In the genomic region with DNA sequence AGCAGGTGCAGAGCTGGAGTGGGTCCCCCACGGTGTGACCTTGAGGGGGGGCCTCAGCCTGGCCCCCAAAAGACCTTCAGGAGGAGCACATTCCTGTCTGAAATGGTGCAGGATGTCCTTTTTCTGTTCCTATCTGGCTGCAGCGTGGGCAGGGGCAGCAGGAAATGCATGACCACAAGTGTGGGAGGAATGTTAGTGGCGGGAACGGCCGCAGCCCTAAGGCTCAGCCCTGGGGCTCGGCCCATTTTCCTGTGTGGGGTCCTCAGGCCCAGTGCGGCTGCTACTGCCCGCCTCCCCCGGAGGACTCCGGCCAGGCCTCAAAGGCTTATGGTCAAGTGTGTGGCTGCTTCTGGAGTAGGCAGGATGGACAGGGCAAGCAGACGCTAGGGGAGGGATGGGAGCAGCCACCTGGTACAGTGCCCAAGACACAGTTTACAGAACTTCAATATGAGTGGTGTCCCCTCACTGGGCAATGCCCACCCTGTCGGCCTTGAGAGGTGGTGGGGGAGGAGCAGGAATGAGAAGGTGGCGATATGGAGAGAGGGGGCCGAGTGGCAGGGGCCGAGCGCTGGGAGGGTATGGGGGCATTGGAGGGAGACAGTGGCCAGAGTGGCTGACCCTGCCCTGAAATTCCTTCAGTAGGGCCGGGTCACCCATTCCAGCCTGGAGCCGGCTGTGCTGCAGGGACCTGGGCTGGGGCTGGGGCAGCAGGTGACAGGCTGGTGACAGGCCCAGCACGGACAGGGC, we compare ENCODE assay signal across 14 cellular contexts.
DNase-seq lines count a peak whose midpoint lies in the region; ATAC-seq, FAIRE-seq and TF ChIP-seq lines count a peak whose summit lies in the region.
"Had no signal": no experiment of that assay in that cellular context is flagged by ENCODE, and none has a peak within 500 bp of the region (broad histone marks: within the 10 kb centered on the region; RNA-seq: fewer than 3 reads in every experiment).

No MANE protein-coding gene starts in this region.

- H3K27me3 Mint-ChIP-seq in neural crest cell (ENCODE audit: low read depth): no peaks in the 10 kb centered on the region

- peak overlapping the region; percentile 27 for H3K27ac Mint-ChIP-seq in neural crest cell (ENCODE audit: unreplicated experiment)
- H3K27ac Mint-ChIP-seq: CD8-positive, alpha-beta memory T cell; T-helper 1 cell treated with Interleukin-12 subunit alpha and Interleukin-12 subunit beta and Interleukin-4 antibody, amounts not matched to agents 30 μg/mL and 1 μg/mL, for 36 hours had no signal

- ATAC-seq in HG03280 (IDR thresholded peaks at IDR 0.05; ENCODE audit: unreplicated experiment): no peak

- peaks cover 8% of the 10 kb centered on the region for H3K36me3 Mint-ChIP-seq in neural crest cell (ENCODE audit: low read depth)
- H3K36me3 Mint-ChIP-seq: CD8-positive, alpha-beta memory T cell had no signal

- H3K4me3 Mint-ChIP-seq in neural crest cell: no peak overlapping the region
- H3K4me3 Mint-ChIP-seq: CD8-positive, alpha-beta memory T cell; T-helper 1 cell treated with Interleukin-12 subunit alpha and Interleukin-12 subunit beta and Interleukin-4 antibody, amounts not matched to agents 30 μg/mL and 1 μg/mL, for 36 hours had no signal

- peak; percentile 53 for DNase-seq in EH (ENCODE audit: low read depth)
- peak; percentile 39 for DNase-seq in NCI-H226
- peak; percentile 50 for DNase-seq in choroid plexus epithelial cell (ENCODE audit: low read depth)
- no peak for DNase-seq in neural crest cell (ENCODE audit: low read depth, low spot score)
- DNase-seq in GM12892 (ENCODE audit: insufficient read length): no peak
- DNase-seq in HT-29 (ENCODE audit: low spot score): no peak
- no peak for DNase-seq in GM13976 (ENCODE audit: low spot score)
- DNase-seq: CD8-positive, alpha-beta memory T cell; hypothalamus; NCI-H2081 treated with DMSO at 0.1 percent for 48 hours had no signal

- TF ChIP-seq POLR2A in GM12892 (IDR thresholded peaks at IDR 0.05; ENCODE audit: low read depth, low read length): no peak

- no peaks in the 10 kb centered on the region for H3K9me3 Mint-ChIP-seq in neural crest cell
- H3K9me3 Mint-ChIP-seq: CD8-positive, alpha-beta memory T cell; T-helper 1 cell treated with Interleukin-12 subunit alpha and Interleukin-12 subunit beta and Interleukin-4 antibody, amounts not matched to agents 30 μg/mL and 1 μg/mL, for 36 hours had no signal

- peaks cover 15% of the 10 kb centered on the region for H3K4me1 Mint-ChIP-seq in neural crest cell

- in situ Hi-C loops in GM13976 (cut with MboI; ENCODE audit: low sequenced_read_pairs, unreplicated experiment): no loop called here

- H3K4me3 ChIP-seq in choroid plexus epithelial cell (ENCODE audit: low read depth, low read length): no peak overlapping the region
- H3K4me3 ChIP-seq: adrenal gland had no signal

- no peak for FAIRE-seq in GM12892 (lab: Jason Lieb, UNC)
- FAIRE-seq: endometrium had no signal

- no peak for TF ChIP-seq CTCF in choroid plexus epithelial cell (conservative IDR thresholded peaks at IDR 0.05; ENCODE audit: low read depth, low read length)
- no peak for TF ChIP-seq CTCF in neural crest cell (conservative IDR thresholded peaks at IDR 0.05)
- no peak for TF ChIP-seq CTCF in GM13976 (IDR thresholded peaks at IDR 0.05; ENCODE audit: borderline replicate concordance, control extremely low read depth, extremely low read depth, insufficient read depth, missing control alignments)

Comparison
In these comparisons a context has a peak if more than half of its experiments do, and no peak if none do; other contexts are left out.
1. DNase-seq: peak in EH (single experiment), NCI-H226 (single experiment) and choroid plexus epithelial cell (single experiment); none in neural crest cell (single experiment), GM12892 (single experiment), HT-29 (single experiment) and GM13976 (single experiment).